3 cellular contexts compared by ENCODE assay signal in the genomic region with DNA sequence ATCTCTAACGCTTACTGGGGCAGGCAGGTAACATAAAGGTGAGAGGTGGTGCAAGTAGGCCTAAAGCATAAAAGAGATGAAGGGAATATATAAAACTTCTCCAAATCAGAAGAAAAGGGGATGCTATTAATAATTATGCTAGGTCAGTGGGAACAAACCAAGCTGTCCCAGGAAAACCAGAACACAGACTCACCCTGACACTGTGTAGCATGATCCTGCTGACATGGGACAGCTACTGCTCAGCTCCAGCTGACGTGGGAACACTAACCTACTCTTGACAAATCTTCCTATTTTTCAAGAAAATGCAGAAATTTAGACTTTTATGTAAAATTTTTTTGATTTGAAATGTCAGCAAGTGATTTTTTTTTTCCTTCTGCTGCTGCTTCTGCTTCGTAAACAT.
"Had no signal": no experiment of that assay in that cellular context is flagged by ENCODE, and none has a peak within 500 bp of the region (broad histone marks: within the 10 kb centered on the region; RNA-seq: fewer than 3 reads in every experiment).

No MANE protein-coding gene starts in this region.

- DNase-seq: GDM1, GF-D8 had no signal

- ATAC-seq: GM12878 had no signal

- H3K4me3 ChIP-seq: GM12878 had no signal
